ENCODE assay signal across 8 cellular contexts in the genomic region with DNA sequence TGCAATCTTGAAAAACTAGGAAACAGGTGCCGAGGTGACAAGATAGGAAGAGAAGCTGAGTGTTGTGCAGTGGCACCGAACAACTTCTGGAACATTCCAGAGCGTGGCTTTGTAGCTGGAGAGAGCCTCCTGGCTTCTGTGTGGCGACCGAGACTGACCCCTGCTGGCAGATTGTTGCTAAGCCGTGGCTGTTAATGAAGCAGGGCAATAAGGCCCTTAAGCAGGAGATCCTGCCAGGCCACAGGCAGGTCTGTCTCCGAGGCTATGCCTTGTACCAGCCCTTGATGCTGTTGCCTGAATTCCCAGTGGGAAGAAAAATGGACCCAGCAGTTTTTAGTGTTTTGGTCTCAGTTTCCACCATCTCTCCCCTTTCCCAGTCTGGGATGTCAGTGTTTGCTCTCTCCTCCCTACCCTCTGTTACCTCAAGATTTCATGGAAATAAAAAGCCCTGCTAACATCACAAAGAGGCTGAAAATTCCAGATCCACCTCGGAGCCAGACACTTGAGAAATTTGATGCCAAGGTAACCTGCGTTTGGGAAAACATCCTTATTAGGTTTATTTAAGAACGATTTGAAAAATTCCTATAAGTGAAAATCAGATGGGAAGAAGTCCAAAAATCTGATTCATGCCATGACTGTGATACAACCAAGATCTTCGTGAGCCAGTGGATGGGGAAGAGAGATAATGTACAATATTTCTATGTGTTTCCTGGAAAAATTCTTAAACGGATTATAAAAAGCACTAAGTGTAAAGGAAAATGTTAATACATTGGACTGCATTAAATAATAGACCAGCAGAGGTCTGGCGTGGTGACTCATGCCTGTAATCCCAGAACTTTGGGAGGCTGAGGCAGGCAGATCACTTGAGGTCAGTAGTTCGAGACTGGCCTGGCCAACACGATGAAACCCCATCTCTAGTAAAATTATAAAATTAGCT.
DNase-seq lines count a peak whose midpoint lies in the region; ATAC-seq and TF ChIP-seq lines count a peak whose summit lies in the region.

No MANE protein-coding gene starts in this region.

- H3K9me3 Mint-ChIP-seq in activated naive CD8-positive, alpha-beta T cell treated with anti-CD3 and anti-CD28 coated beads, Interleukin-2, amount 10 ng/mL, durations not matched to agents 7 days and 5 days = no peaks in the 10 kb centered on the region

- peaks cover 0 to 8% (median 0%) of the 10 kb centered on the region in 12 donors for H3K4me1 ChIP-seq in heart left ventricle

- 62 to 69% (median 63%) methylated on average over 15 of the region's 15 CpGs for WGBS in heart left ventricle, 4 donors

- no peak overlapping the region for H3K4me3 ChIP-seq in heart left ventricle

- H3K27me3 ChIP-seq in heart left ventricle = no peaks in the 10 kb centered on the region

- peaks cover 4% of the 10 kb centered on the region for H3K4me1 Mint-ChIP-seq in activated naive CD8-positive, alpha-beta T cell treated with anti-CD3 and anti-CD28 coated beads, Interleukin-2, amount 10 ng/mL, durations not matched to agents 7 days and 5 days

- H3K27ac ChIP-seq in heart left ventricle = no peak overlapping the region

- no peak overlapping the region for H3K4me3 Mint-ChIP-seq in activated naive CD8-positive, alpha-beta T cell treated with anti-CD3 and anti-CD28 coated beads, Interleukin-2, amount 10 ng/mL, durations not matched to agents 7 days and 5 days

- no peak for TF ChIP-seq POLR2A in heart left ventricle (IDR thresholded peaks at IDR 0.05)

- no peak overlapping the region for H3K27ac Mint-ChIP-seq in activated naive CD8-positive, alpha-beta T cell treated with anti-CD3 and anti-CD28 coated beads, Interleukin-2, amount 10 ng/mL, durations not matched to agents 7 days and 5 days

- intact Hi-C loops in heart left ventricle (cut with DNase I) = loop anchor here in 9 of 10 donors (1.0 to 10.0 kb wide), 8 partner anchors 107 to 367 kb away; a partner anchor contains a TSS

- peak; percentile 64 to 81 (median 75) for TF ChIP-seq CTCF in heart left ventricle (IDR thresholded peaks at IDR 0.05)

- H3K27me3 Mint-ChIP-seq in activated naive CD8-positive, alpha-beta T cell treated with anti-CD3 and anti-CD28 coated beads, Interleukin-2, amount 10 ng/mL, durations not matched to agents 7 days and 5 days = no peaks in the 10 kb centered on the region

- ATAC-seq in GM19395 (IDR thresholded peaks at IDR 0.05; ENCODE audit: unreplicated experiment) = peak; percentile 86
- ATAC-seq in activated naive CD8-positive, alpha-beta T cell treated with anti-CD3 and anti-CD28 coated beads, Interleukin-2, amount 10 ng/mL, durations not matched to agents 7 days and 5 days (ENCODE audit: low read depth) = peak; percentile 78
- ATAC-seq in heart left ventricle = peak; percentile 61 to 86 (median 82)

- DNase-seq in CD1c-positive myeloid dendritic cell (ENCODE audit: extremely low spot score) = peak; percentile 73
- DNase-seq in HuH-7 (ENCODE audit: low spot score) = peak; percentile 56
- DNase-seq in SKM-1 (lab: John Stamatoyannopoulos, UW; ENCODE audit: unreplicated experiment) = peak; percentile 68
- DNase-seq in activated naive CD8-positive, alpha-beta T cell treated with anti-CD3 and anti-CD28 coated beads, Interleukin-2, amount 10 ng/mL, durations not matched to agents 7 days and 5 days = peak; percentile 78
- DNase-seq in heart left ventricle = peak; percentile 69 to 86 (median 70)
- peak; percentile 72 for DNase-seq in putamen (ENCODE audit: low spot score)
- DNase-seq in cortex of kidney (lab: John Stamatoyannopoulos, UW) = no peak

- no peaks in the 10 kb centered on the region for H3K36me3 ChIP-seq in heart left ventricle

- H3K9me3 ChIP-seq in heart left ventricle = no peaks in the 10 kb centered on the region

- POLR2A ChIA-PET in activated naive CD8-positive, alpha-beta T cell treated with anti-CD3 and anti-CD28 coated beads, Interleukin-2, amount 10 ng/mL, durations not matched to agents 7 days and 5 days (lab: Charles Lee) = interaction anchor here (0.6 to 0.9 kb wide), 2 partner anchors 275 to 312 kb away, joined by 3 to 4 read pairs; no protein-coding TSS in a partner anchor

- H3K36me3 Mint-ChIP-seq in activated naive CD8-positive, alpha-beta T cell treated with anti-CD3 and anti-CD28 coated beads, Interleukin-2, amount 10 ng/mL, durations not matched to agents 7 days and 5 days = peaks cover 4% of the 10 kb centered on the region
